ENCODE assay signal across 8 cellular contexts in genomic region chr4:52658671-52659015, GRCh38. TPM values are rescaled to one million over a fixed set of nuclear protein-coding genes. Genes with fewer than 3 reads are reported as not detected.
A peak's percentile ranks its signal among the peaks of the same experiment; 100 is the strongest.
DNase-seq lines count a peak whose midpoint lies in the region; ATAC-seq, FAIRE-seq and TF ChIP-seq lines count a peak whose summit lies in the region.

No MANE protein-coding gene starts in this region.

- POLR2A ChIA-PET in SK-N-SH (lab: Yijun Ruan, JAX): interaction anchor here (1.0 to 3.0 kb wide), 7 partner anchors 14 to 283 kb away, joined by 3 to 23 read pairs (median 3); no protein-coding TSS in a partner anchor

- in situ Hi-C loops in astrocyte of the cerebellum (cut with HindIII; ENCODE audit: low sequenced_read_pairs): no loop called here

- under 1% methylated on average over 7 of the region's 37 CpGs for WGBS in SK-N-SH (ENCODE audit: low lambda C conversion rate)

- no peaks in the 10 kb centered on the region for H3F3A ChIP-seq in SK-N-SH (replicated peaks; ENCODE audit: insufficient read depth)

- CTCF ChIA-PET in SK-N-SH (lab: Yijun Ruan, JAX): interaction anchor here (1.3 to 3.2 kb wide), 5 partner anchors 10 to 324 kb away, joined by 3 to 12 read pairs (median 4); no protein-coding TSS in a partner anchor

- H3K4me3 ChIP-seq in SK-N-SH (ENCODE audit: low read depth in 2 of 2, low read length in 1 of 2): peak overlapping the region; percentile 88
- H3K4me3 ChIP-seq in astrocyte of the cerebellum (ENCODE audit: low read depth, low read length): peak overlapping the region; percentile 73
- peak overlapping the region; percentile 71 for H3K4me3 ChIP-seq in kidney (ENCODE audit: low read length in 2 of 2)

- no peak for FAIRE-seq in kidney (lab: Jason Lieb, UNC)

- no peaks in the 10 kb centered on the region for H3K9me2 ChIP-seq in SK-N-SH

- intact Hi-C loops in kidney (cut with DNase I): no loop called here

- H3K4me1 ChIP-seq in SK-N-SH (ENCODE audit: control insufficient read depth in 1 of 2, insufficient read depth in 2 of 2, low read depth in 1 of 2, low read length in 1 of 2) (peaks cover 8 to 14% of the 10 kb centered on the region in 2 experiments; a peak in 2 of 4 replicates), kidney (ENCODE audit: control insufficient read depth in 1 of 2, insufficient read depth in 1 of 2, low read depth in 1 of 2, low read length in 2 of 2) (peaks cover 7 to 9% of the 10 kb centered on the region in 2 donors)

- TF ChIP-seq CTCF in SK-N-SH (IDR thresholded peaks at IDR 0.05) (no peak), astrocyte of the cerebellum (IDR thresholded peaks at IDR 0.05; ENCODE audit: low read depth, low read length, missing control alignments) (no peak), kidney (IDR thresholded peaks at IDR 0.05; ENCODE audit: borderline replicate concordance, extremely low read depth, insufficient read depth) (no peak)

- H3K4me2 ChIP-seq in SK-N-SH: peak overlapping the region; percentile 80

- no peaks in the 10 kb centered on the region for H3K27me3 ChIP-seq in SK-N-SH (ENCODE audit: insufficient read depth)

- H4K20me1 ChIP-seq in SK-N-SH (ENCODE audit: insufficient read depth): no peaks in the 10 kb centered on the region

- no peak for TF ChIP-seq RAD21 in SK-N-SH (IDR thresholded peaks at IDR 0.05; ENCODE audit: low read length)

- peak overlapping the region; percentile 89 for H3K9ac ChIP-seq in SK-N-SH
- H3K9ac ChIP-seq in kidney (ENCODE audit: low read length in 2 of 2): peak overlapping the region in 1 of 2 donors; percentile 60

- no peak for TF ChIP-seq EP300 in SK-N-SH (IDR thresholded peaks at IDR 0.05; ENCODE audit: borderline replicate concordance in 1 of 2, low read depth in 1 of 2, low read length in 1 of 2)

- DNase-seq in SK-N-SH: peak; percentile 79
- DNase-seq in astrocyte of the cerebellum (ENCODE audit: low read depth): no peak
- no peak for DNase-seq in kidney
- no peak for DNase-seq in activated CD4-positive, CD25-positive, alpha-beta regulatory T cell treated with anti-CD3 and anti-CD28 coated beads, Interleukin-2, amount 50 U/mL, for 72 hours
- DNase-seq in GOT3 (lab: John Stamatoyannopoulos, UW): no peak

- peak overlapping the region; percentile 96 for H2AFZ ChIP-seq in SK-N-SH (ENCODE audit: low read depth)

- peak overlapping the region; percentile 69 to 90 for H3K27ac ChIP-seq in SK-N-SH (ENCODE audit: low read depth in 2 of 2, low read length in 1 of 2)
- H3K27ac ChIP-seq in kidney (ENCODE audit: low read depth in 2 of 2, low read length in 2 of 2): peak overlapping the region; percentile 67 to 73
- H3K27ac ChIP-seq in temporal lobe (ENCODE audit: low read depth, low read length): peak overlapping the region; percentile 66

- ATAC-seq in SK-N-SH treated with all-trans-retinoic acid at 6 μM for 48 hours: no peak
- peak; percentile 17 for ATAC-seq in HG03432 (IDR thresholded peaks at IDR 0.05; ENCODE audit: unreplicated experiment)

- H3K9me3 ChIP-seq in SK-N-SH (no peaks in the 10 kb centered on the region), kidney (ENCODE audit: control insufficient read depth in 1 of 2, low read length in 2 of 2) (no peaks in the 10 kb centered on the region)

- H3K79me2 ChIP-seq in SK-N-SH (ENCODE audit: insufficient read depth): peaks cover 25% of the 10 kb centered on the region

- H3K36me3 ChIP-seq in SK-N-SH (replicated peaks in 1 of 2; ENCODE audit: control insufficient read depth in 1 of 2, insufficient read depth in 2 of 2, low read length in 1 of 2) (peaks cover 0 to 8% of the 10 kb centered on the region in 2 experiments), kidney (ENCODE audit: control insufficient read depth in 1 of 2, insufficient read depth in 2 of 2, low read length in 2 of 2) (no peaks in the 10 kb centered on the region)

TF ChIP-seq in SK-N-SH, 30 proteins besides CTCF, POLR2A, EP300 and RAD21 (continues in another document):
- no peak for TF ChIP-seq TAF1 (IDR thresholded peaks at IDR 0.05; ENCODE audit: borderline replicate concordance, low read depth, low read length)
- TF ChIP-seq NFIC (IDR thresholded peaks at IDR 0.05; ENCODE audit: borderline replicate concordance): no peak
- TF ChIP-seq POLR2AphosphoS5 (IDR thresholded peaks at IDR 0.05; ENCODE audit: low read depth, low read length): no peak
- TF ChIP-seq FOSL2 (IDR thresholded peaks at IDR 0.05; ENCODE audit: borderline replicate concordance, low read depth): no peak
- no peak for TF ChIP-seq ZBTB33 (IDR thresholded peaks at IDR 0.05; ENCODE audit: borderline replicate concordance, low read depth)
- no peak for TF ChIP-seq YY1 (IDR thresholded peaks at IDR 0.05; ENCODE audit: low read depth)
- TF ChIP-seq SIN3A (IDR thresholded peaks at IDR 0.05; ENCODE audit: borderline replicate concordance, low read depth, low read length): no peak
- TF ChIP-seq USF1 (IDR thresholded peaks at IDR 0.05; ENCODE audit: borderline replicate concordance, low read depth): no peak
- no peak for TF ChIP-seq NRF1 (IDR thresholded peaks at IDR 0.05; ENCODE audit: low read depth, low read length)
- TF ChIP-seq FOXJ3 (CRISPR knock-in tag; IDR thresholded peaks at IDR 0.05): no peak
- TF ChIP-seq CHD2 (IDR thresholded peaks at IDR 0.05; ENCODE audit: low read length, partially characterized antibody): no peak
- TF ChIP-seq FOXM1 (IDR thresholded peaks at IDR 0.05; ENCODE audit: low read depth): no peak
- TF ChIP-seq GATA2 (CRISPR knock-in tag; IDR thresholded peaks at IDR 0.05): no peak

TF ChIP-seq in SK-N-SH treated with all-trans-retinoic acid at 6 μM for 48 hours, 23 proteins besides CTCF, POLR2A, EP300 and RAD21:
- no peak for TF ChIP-seq ZNF70 (CRISPR knock-in tag; IDR thresholded peaks at IDR 0.05)
- TF ChIP-seq OSR1 (CRISPR knock-in tag; IDR thresholded peaks at IDR 0.05): no peak
- no peak for TF ChIP-seq SNAI2 (CRISPR knock-in tag; IDR thresholded peaks at IDR 0.05)

RNA-seq across cellular contexts. Expression of gene USP46, which starts 0.5 kb away (rescaled TPM):
- polyA plus RNA-seq in SK-N-SH (2012; rRNA removed) (4.5 and 6.0 TPM in 2 replicates), kidney (ENCODE audit: insufficient read depth, low read depth, low replicate concordance) (8.2 TPM)
- 7.2 and 8.1 TPM in 2 replicates for polyA plus RNA-seq in SK-N-SH (2012; cell fraction: cytosol; rRNA removed)
- 2.3 and 6.1 TPM in 2 replicates for polyA plus RNA-seq in SK-N-SH (2012; cell fraction: nucleus; rRNA removed)
- total RNA-seq in kidney (16.9 TPM), temporal lobe (60.0 TPM)
